Comparison of ENCODE assay signal across 1 cellular context in the genomic region with DNA sequence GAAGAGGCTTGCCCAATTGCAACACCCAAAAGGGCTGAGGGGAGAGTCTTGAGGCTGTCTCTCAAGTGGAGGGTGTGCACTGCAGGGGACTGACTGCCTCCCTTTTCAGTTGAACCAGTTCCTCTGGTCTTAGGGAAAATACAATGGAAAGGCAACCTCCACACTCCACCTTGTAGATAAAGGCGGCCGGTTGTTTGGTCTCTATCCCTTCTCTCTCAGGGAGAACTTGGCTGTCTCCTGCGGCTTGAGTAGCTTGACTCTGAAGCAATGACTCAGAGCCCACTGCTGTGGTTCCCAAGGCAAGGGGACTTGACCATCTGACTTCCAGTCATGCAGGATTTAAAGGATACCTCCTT.
A peak's percentile ranks its signal among the peaks of the same experiment; 100 is the strongest.
TF ChIP-seq lines count a peak whose summit lies in the region.

No MANE protein-coding gene starts in this region.

TF ChIP-seq in K562, 482 proteins besides CTCF, POLR2A, EP300 and RAD21 (continued from another document):
- TF ChIP-seq, protein P1, sequence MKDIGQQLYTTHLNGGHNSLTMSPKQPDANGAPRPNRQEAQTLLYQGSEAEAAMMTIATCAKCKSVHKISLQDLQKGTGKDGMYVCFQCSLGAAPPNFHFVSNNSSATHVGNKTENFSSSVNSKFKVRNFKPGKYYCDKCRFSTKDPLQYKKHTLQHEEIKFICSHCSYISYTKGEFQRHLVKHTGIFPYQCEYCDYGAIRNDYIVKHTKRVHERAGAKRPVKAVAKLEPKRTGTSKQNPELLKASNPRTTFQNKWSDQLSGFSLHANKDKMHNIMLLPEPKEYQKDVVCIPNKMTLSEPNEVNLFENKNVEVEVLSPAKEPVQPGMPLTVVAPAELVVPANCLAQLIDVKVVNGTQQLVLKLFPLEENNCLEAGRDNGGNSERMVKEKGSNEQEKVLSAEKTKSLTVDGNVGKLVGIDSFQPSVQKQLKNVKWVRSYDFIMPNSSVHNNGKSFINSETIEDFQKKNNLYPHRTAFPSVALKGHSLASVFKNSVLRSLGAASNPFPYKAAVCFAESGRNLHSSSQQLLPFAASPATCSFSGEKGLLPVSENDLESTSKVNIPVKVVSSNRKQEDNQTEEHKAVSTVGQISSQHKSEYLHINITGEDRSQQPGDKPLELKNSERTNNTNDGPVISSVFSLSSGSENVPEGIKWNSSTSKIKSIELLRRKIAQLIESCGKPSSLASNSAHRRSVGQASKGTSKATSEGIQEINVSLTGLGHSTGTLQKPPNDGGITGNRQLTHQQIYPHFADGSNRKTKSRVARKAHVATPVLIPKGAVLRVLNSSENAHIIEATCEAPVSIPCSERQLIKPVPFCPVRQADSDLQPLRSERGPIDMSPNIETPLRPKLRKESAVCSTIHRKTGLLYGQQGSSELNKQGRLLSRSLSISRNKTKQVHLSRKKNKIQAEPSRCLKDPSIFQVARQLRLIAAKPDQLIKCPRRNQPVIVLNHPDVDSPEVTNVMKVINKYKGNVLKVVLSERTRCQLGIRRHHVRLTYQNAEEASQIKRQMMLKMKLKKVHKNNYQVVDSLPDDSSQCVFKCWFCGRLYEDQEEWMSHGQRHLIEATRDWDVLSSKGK (CRISPR knock-in tag; IDR thresholded peaks at IDR 0.05), result no peak
- TF ChIP-seq KAT8 (IDR thresholded peaks at IDR 0.05; ENCODE audit: low read depth) (no peak), ZNF766 (CRISPR knock-in tag; conservative IDR thresholded peaks at IDR 0.05) (no peak), NFIC (IDR thresholded peaks at IDR 0.05) (no peak), RBM25 (IDR thresholded peaks at IDR 0.05; ENCODE audit: low read depth, low read length, severe bottlenecking) (no peak), PHTF2 (CRISPR knock-in tag; IDR thresholded peaks at IDR 0.05) (no peak), CHD2 (IDR thresholded peaks at IDR 0.05; ENCODE audit: low read depth, low read length) (no peak), ZSCAN29 (IDR thresholded peaks at IDR 0.05) (no peak), FOXM1 (IDR thresholded peaks at IDR 0.05; ENCODE audit: low read depth) (no peak), FOXM1 (CRISPR knock-in tag; IDR thresholded peaks at IDR 0.05; ENCODE audit: low read depth) (no peak), NCOR1 (IDR thresholded peaks at IDR 0.05) (no peak), MEF2A (IDR thresholded peaks at IDR 0.05; ENCODE audit: control insufficient read depth, low read depth, low read length) (no peak), IFI16 (CRISPR knock-in tag; IDR thresholded peaks at IDR 0.05) (no peak), ZNF12 (CRISPR knock-in tag; IDR thresholded peaks at IDR 0.05) (no peak), NR1H2 (CRISPR knock-in tag; IDR thresholded peaks at IDR 0.05) (no peak), FOXJ3 (CRISPR knock-in tag; IDR thresholded peaks at IDR 0.05) (no peak), ZNF134 (CRISPR knock-in tag; conservative IDR thresholded peaks at IDR 0.05) (no peak), HNRNPUL1 (IDR thresholded peaks at IDR 0.05; ENCODE audit: low read length) (no peak), ILF3 (IDR thresholded peaks at IDR 0.05; ENCODE audit: borderline replicate concordance) (no peak), CBFA2T3 (IDR thresholded peaks at IDR 0.05) (no peak), MEIS2 (IDR thresholded peaks at IDR 0.05; ENCODE audit: partially characterized antibody) (no peak), ZNF184 (CRISPR knock-in tag; IDR thresholded peaks at IDR 0.05) (peak; percentile 58; the same call in 1 of the 2 replicates)
- TF ChIP-seq, protein P2, sequence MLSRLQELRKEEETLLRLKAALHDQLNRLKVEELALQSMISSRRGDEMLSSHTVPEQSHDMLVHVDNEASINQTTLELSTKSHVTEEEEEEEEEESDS (CRISPR knock-in tag; IDR thresholded peaks at IDR 0.05), result no peak
- TF ChIP-seq, protein P3, sequence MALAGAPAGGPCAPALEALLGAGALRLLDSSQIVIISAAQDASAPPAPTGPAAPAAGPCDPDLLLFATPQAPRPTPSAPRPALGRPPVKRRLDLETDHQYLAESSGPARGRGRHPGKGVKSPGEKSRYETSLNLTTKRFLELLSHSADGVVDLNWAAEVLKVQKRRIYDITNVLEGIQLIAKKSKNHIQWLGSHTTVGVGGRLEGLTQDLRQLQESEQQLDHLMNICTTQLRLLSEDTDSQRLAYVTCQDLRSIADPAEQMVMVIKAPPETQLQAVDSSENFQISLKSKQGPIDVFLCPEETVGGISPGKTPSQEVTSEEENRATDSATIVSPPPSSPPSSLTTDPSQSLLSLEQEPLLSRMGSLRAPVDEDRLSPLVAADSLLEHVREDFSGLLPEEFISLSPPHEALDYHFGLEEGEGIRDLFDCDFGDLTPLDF (CRISPR knock-in tag; IDR thresholded peaks at IDR 0.05), result no peak
- TF ChIP-seq, protein P4, sequence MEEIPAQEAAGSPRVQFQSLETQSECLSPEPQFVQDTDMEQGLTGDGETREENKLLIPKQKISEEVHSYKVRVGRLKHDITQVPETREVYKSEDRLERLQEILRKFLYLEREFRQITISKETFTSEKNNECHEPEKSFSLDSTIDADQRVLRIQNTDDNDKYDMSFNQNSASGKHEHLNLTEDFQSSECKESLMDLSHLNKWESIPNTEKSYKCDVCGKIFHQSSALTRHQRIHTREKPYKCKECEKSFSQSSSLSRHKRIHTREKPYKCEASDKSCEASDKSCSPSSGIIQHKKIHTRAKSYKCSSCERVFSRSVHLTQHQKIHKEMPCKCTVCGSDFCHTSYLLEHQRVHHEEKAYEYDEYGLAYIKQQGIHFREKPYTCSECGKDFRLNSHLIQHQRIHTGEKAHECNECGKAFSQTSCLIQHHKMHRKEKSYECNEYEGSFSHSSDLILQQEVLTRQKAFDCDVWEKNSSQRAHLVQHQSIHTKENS (CRISPR knock-in tag; IDR thresholded peaks at IDR 0.05), result no peak
- TF ChIP-seq, protein P5, sequence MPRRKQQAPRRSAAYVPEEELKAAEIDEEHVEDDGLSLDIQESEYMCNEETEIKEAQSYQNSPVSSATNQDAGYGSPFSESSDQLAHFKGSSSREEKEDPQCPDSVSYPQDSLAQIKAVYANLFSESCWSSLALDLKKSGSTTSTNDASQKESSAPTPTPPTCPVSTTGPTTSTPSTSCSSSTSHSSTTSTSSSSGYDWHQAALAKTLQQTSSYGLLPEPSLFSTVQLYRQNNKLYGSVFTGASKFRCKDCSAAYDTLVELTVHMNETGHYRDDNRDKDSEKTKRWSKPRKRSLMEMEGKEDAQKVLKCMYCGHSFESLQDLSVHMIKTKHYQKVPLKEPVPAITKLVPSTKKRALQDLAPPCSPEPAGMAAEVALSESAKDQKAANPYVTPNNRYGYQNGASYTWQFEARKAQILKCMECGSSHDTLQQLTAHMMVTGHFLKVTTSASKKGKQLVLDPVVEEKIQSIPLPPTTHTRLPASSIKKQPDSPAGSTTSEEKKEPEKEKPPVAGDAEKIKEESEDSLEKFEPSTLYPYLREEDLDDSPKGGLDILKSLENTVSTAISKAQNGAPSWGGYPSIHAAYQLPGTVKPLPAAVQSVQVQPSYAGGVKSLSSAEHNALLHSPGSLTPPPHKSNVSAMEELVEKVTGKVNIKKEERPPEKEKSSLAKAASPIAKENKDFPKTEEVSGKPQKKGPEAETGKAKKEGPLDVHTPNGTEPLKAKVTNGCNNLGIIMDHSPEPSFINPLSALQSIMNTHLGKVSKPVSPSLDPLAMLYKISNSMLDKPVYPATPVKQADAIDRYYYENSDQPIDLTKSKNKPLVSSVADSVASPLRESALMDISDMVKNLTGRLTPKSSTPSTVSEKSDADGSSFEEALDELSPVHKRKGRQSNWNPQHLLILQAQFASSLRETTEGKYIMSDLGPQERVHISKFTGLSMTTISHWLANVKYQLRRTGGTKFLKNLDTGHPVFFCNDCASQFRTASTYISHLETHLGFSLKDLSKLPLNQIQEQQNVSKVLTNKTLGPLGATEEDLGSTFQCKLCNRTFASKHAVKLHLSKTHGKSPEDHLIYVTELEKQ (CRISPR knock-in tag; IDR thresholded peaks at IDR 0.05), result no peak
- TF ChIP-seq, protein P6, sequence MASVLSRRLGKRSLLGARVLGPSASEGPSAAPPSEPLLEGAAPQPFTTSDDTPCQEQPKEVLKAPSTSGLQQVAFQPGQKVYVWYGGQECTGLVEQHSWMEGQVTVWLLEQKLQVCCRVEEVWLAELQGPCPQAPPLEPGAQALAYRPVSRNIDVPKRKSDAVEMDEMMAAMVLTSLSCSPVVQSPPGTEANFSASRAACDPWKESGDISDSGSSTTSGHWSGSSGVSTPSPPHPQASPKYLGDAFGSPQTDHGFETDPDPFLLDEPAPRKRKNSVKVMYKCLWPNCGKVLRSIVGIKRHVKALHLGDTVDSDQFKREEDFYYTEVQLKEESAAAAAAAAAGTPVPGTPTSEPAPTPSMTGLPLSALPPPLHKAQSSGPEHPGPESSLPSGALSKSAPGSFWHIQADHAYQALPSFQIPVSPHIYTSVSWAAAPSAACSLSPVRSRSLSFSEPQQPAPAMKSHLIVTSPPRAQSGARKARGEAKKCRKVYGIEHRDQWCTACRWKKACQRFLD (CRISPR knock-in tag; IDR thresholded peaks at IDR 0.05), result no peak
- TF ChIP-seq, protein P7, sequence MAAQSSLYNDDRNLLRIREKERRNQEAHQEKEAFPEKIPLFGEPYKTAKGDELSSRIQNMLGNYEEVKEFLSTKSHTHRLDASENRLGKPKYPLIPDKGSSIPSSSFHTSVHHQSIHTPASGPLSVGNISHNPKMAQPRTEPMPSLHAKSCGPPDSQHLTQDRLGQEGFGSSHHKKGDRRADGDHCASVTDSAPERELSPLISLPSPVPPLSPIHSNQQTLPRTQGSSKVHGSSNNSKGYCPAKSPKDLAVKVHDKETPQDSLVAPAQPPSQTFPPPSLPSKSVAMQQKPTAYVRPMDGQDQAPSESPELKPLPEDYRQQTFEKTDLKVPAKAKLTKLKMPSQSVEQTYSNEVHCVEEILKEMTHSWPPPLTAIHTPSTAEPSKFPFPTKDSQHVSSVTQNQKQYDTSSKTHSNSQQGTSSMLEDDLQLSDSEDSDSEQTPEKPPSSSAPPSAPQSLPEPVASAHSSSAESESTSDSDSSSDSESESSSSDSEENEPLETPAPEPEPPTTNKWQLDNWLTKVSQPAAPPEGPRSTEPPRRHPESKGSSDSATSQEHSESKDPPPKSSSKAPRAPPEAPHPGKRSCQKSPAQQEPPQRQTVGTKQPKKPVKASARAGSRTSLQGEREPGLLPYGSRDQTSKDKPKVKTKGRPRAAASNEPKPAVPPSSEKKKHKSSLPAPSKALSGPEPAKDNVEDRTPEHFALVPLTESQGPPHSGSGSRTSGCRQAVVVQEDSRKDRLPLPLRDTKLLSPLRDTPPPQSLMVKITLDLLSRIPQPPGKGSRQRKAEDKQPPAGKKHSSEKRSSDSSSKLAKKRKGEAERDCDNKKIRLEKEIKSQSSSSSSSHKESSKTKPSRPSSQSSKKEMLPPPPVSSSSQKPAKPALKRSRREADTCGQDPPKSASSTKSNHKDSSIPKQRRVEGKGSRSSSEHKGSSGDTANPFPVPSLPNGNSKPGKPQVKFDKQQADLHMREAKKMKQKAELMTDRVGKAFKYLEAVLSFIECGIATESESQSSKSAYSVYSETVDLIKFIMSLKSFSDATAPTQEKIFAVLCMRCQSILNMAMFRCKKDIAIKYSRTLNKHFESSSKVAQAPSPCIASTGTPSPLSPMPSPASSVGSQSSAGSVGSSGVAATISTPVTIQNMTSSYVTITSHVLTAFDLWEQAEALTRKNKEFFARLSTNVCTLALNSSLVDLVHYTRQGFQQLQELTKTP (IDR thresholded peaks at IDR 0.05; ENCODE audit: low read depth in 1 of 2, partially characterized antibody in 2 of 2), result no peak
